15 cellular contexts compared by ENCODE assay signal in genomic region chr13:89726690-89727435, GRCh38.
DNase-seq lines count a peak whose midpoint lies in the region; ATAC-seq, FAIRE-seq and TF ChIP-seq lines count a peak whose summit lies in the region.
"Had no signal": no experiment of that assay in that cellular context is flagged by ENCODE, and none has a peak within 500 bp of the region (broad histone marks: within the 10 kb centered on the region; RNA-seq: fewer than 3 reads in every experiment).

No MANE protein-coding gene starts in this region.

- dilution Hi-C loops in IMR-90 (cut with HindIII; ENCODE audit: low sequenced_read_pairs, unreplicated experiment): no loop called here

- H4K8ac ChIP-seq in IMR-90 (ENCODE audit: low read depth in 2 of 2, low read length in 2 of 2): no peak overlapping the region

- no peak overlapping the region for H3K23ac ChIP-seq in IMR-90 (ENCODE audit: low read depth, low read length)

- H3K4me1 ChIP-seq in A549 (no peaks in the 10 kb centered on the region), IMR-90 (ENCODE audit: control insufficient read depth, insufficient read depth, low read length) (no peaks in the 10 kb centered on the region), foreskin keratinocyte (peaks cover 10% of the 10 kb centered on the region)
- H3K4me1 ChIP-seq: BE2C, SJSA1 had no signal

- H4K91ac ChIP-seq in IMR-90 (ENCODE audit: insufficient read depth, low read depth, low read length): no peak overlapping the region

- H3K9me1 ChIP-seq in IMR-90 (ENCODE audit: insufficient read depth, low read length): no peaks in the 10 kb centered on the region

- H3K27ac ChIP-seq in A549 (no peak overlapping the region), IMR-90 (ENCODE audit: insufficient read depth, low read length) (no peak overlapping the region), foreskin keratinocyte (peak overlapping the region; percentile 94)
- H3K27ac ChIP-seq: cardiac muscle cell, SJSA1 had no signal

- no peak overlapping the region for H2BK20ac ChIP-seq in IMR-90 (ENCODE audit: low read depth, low read length)

- BruUV-seq in IMR-90 (replicated peaks; lab: Mats Ljungman, UMichigan): no TSS peak

- no peaks in the 10 kb centered on the region for H3K36me3 ChIP-seq in IMR-90 (ENCODE audit: control insufficient read depth, insufficient read depth, low read length)
- H3K36me3 ChIP-seq: BE2C, cardiac muscle cell, SJSA1 had no signal

- H2BK120ac ChIP-seq in IMR-90 (ENCODE audit: low read depth, low read length): no peak overlapping the region

- H3K27me3 ChIP-seq in IMR-90 (ENCODE audit: control insufficient read depth, insufficient read depth, low read length): no peaks in the 10 kb centered on the region
- no peaks in the 10 kb centered on the region for H3K27me3 ChIP-seq in foreskin keratinocyte
- H3K27me3 ChIP-seq: BE2C, cardiac muscle cell, SJSA1 had no signal

- H3K14ac ChIP-seq in IMR-90 (replicated peaks; ENCODE audit: low read depth, low read length): no peak overlapping the region

- H3K4ac ChIP-seq in IMR-90 (ENCODE audit: low read depth, low read length): no peak overlapping the region

- H3K4me3 ChIP-seq in A549: no peak overlapping the region
- H3K4me3 ChIP-seq in IMR-90 (ENCODE audit: insufficient read depth, low read depth, low read length): no peak overlapping the region
- no peak overlapping the region for H3K4me3 ChIP-seq in astrocyte of the spinal cord (ENCODE audit: low read depth, low read length)
- H3K4me3 ChIP-seq: cardiac muscle cell, SJSA1 had no signal

- no peak overlapping the region for H2BK15ac ChIP-seq in IMR-90 (ENCODE audit: low read depth, low read length)

- no peak overlapping the region for H2AK5ac ChIP-seq in IMR-90 (ENCODE audit: low read depth, low read length)

- no peak overlapping the region for H3K56ac ChIP-seq in IMR-90 (ENCODE audit: extremely low read depth, insufficient read depth, low read length)

- no peak overlapping the region for H2AFZ ChIP-seq in IMR-90 (replicated peaks; ENCODE audit: low read length, poor library complexity)

- no peak overlapping the region for H3K18ac ChIP-seq in IMR-90 (ENCODE audit: low read depth, low read length)

- no peaks in the 10 kb centered on the region for H3K9me3 ChIP-seq in A549
- H3K9me3 ChIP-seq in IMR-90 (ENCODE audit: control insufficient read depth, insufficient read depth, low read length): no peaks in the 10 kb centered on the region
- H3K9me3 ChIP-seq: BE2C, SJSA1 had no signal

- no peaks in the 10 kb centered on the region for H4K20me1 ChIP-seq in IMR-90 (ENCODE audit: insufficient read depth, low read length)

- no peak overlapping the region for H2AK9ac ChIP-seq in IMR-90 (replicated peaks; ENCODE audit: low read depth, low read length, poor library complexity)

- in situ Hi-C loops in IMR-90 (cut with MboI; ENCODE audit: low sequenced_read_pairs) (no loop called here), astrocyte of the spinal cord (cut with HindIII; ENCODE audit: low sequenced_read_pairs) (no loop called here)

- TF ChIP-seq POLR2A in A549 (IDR thresholded peaks at IDR 0.05; ENCODE audit: low read length): no peak
- TF ChIP-seq POLR2A in IMR-90 (IDR thresholded peaks at IDR 0.05; ENCODE audit: low read depth, low read length): no peak

- no peak for TF ChIP-seq EP300 in A549 (IDR thresholded peaks at IDR 0.05)

- H3K4me2 ChIP-seq in A549 (no peak overlapping the region), IMR-90 (ENCODE audit: low read depth, low read length) (no peak overlapping the region)

- no peak overlapping the region for H2BK5ac ChIP-seq in IMR-90 (ENCODE audit: low read depth, low read length, poor library complexity, severe bottlenecking)

- TF ChIP-seq CTCF in A549 (IDR thresholded peaks at IDR 0.05) (no peak), IMR-90 (conservative IDR thresholded peaks at IDR 0.05; ENCODE audit: low read depth, low read length) (no peak), astrocyte of the spinal cord (IDR thresholded peaks at IDR 0.05; ENCODE audit: low read depth, low read length) (no peak), foreskin keratinocyte (conservative IDR thresholded peaks at IDR 0.05) (no peak)

- TF ChIP-seq RAD21 in A549 (conservative IDR thresholded peaks at IDR 0.05 in 1 of 2, IDR thresholded peaks at IDR 0.05 in 1 of 2) (no peak), IMR-90 (IDR thresholded peaks at IDR 0.05; ENCODE audit: low read length) (no peak)

- DNase-seq in A549 (ENCODE audit: low read depth in 1 of 2, low spot score in 1 of 2) (peak in 1 of 2 experiments; percentile 22), IMR-90 (peak; percentile 46), astrocyte of the spinal cord (ENCODE audit: low read depth, low spot score) (peak; percentile 88), foreskin keratinocyte (peak; percentile 90 to 93), Ammon's horn (ENCODE audit: low spot score) (no peak), T-helper 2 cell (no peak)
- DNase-seq in activated CD8-positive, alpha-beta memory T cell treated with anti-CD3 and anti-CD28 coated beads for 24 hours: no peak
- DNase-seq: activated gamma-delta T cell, BE2C, DMS79, posterior cingulate gyrus had no signal

- POLR2A ChIA-PET in A549 (lab: Yijun Ruan, JAX): no interaction called here
- POLR2A ChIA-PET in IMR-90 (lab: Charles Lee; ENCODE audit: unreplicated experiment): no interaction called here

- CTCF ChIA-PET in A549 (lab: Yijun Ruan, JAX) (no interaction called here), IMR-90 (lab: Yijun Ruan, JAX) (no interaction called here)

- no peak overlapping the region for H3K9ac ChIP-seq in IMR-90 (ENCODE audit: low read depth, low read length)

- ATAC-seq in A549 (no peak), IMR-90 (ENCODE audit: low read depth) (peak; percentile 61), foreskin keratinocyte (peak; percentile 99), GM21528 (IDR thresholded peaks at IDR 0.05; ENCODE audit: low FRiP score, unreplicated experiment) (no peak)

- intact Hi-C loops in IMR-90 (cut with micrococcal nuclease): no loop called here

- no peak for FAIRE-seq in A549 (lab: Jason Lieb, UNC)
- FAIRE-seq: TTC549 had no signal

- no peaks in the 10 kb centered on the region for H3K79me1 ChIP-seq in IMR-90 (ENCODE audit: low read depth in 1 of 2, low read length in 2 of 2)

- 2% methylated on average over 2 of the region's 2 CpGs for WGBS in A549 (ENCODE audit: missing lambda C conversion rate)
- no CpG with 5 or more reads among the region's 2 CpGs for WGBS in IMR-90 (ENCODE audit: extremely low coverage in 2 of 2, insufficient read length in 1 of 2), 2 experiments

- H4K5ac ChIP-seq in IMR-90 (ENCODE audit: low read depth, low read length): no peak overlapping the region

TF ChIP-seq in A549, 52 proteins besides CTCF, POLR2A, EP300 and RAD21:
- TF ChIP-seq FOSL2 (IDR thresholded peaks at IDR 0.05) (no peak), FOSL2 (CRISPR knock-in tag; IDR thresholded peaks at IDR 0.05) (peak; percentile 6; the same call in 1 of the 2 replicates), HDAC2 (IDR thresholded peaks at IDR 0.05) (no peak)

TF ChIP-seq in IMR-90, 13 proteins besides CTCF, POLR2A, EP300 and RAD21:
- TF ChIP-seq MXI1 (IDR thresholded peaks at IDR 0.05; ENCODE audit: borderline replicate concordance, low read depth, low read length) (no peak), MAZ (IDR thresholded peaks at IDR 0.05; ENCODE audit: borderline replicate concordance, low read depth, low read length) (no peak), NFE2L2 (IDR thresholded peaks at IDR 0.05; ENCODE audit: low read depth, low read length) (no peak)
- TF ChIP-seq, protein P1, sequence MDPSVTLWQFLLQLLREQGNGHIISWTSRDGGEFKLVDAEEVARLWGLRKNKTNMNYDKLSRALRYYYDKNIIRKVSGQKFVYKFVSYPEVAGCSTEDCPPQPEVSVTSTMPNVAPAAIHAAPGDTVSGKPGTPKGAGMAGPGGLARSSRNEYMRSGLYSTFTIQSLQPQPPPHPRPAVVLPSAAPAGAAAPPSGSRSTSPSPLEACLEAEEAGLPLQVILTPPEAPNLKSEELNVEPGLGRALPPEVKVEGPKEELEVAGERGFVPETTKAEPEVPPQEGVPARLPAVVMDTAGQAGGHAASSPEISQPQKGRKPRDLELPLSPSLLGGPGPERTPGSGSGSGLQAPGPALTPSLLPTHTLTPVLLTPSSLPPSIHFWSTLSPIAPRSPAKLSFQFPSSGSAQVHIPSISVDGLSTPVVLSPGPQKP (IDR thresholded peaks at IDR 0.05; ENCODE audit: borderline replicate concordance, low read depth, low read length): no peak

Comparison
In these comparisons a context has a peak if more than half of its experiments do, and no peak if none do; other contexts are left out.
1. ATAC-seq: peak in IMR-90 (single experiment) and foreskin keratinocyte (single experiment); none in A549 (0 of 2) and GM21528 (single experiment).
2. DNase-seq: peak in IMR-90 (single experiment), astrocyte of the spinal cord (single experiment) and foreskin keratinocyte (2 of 2); none in Ammon's horn (single experiment), T-helper 2 cell (0 of 5) and activated CD8-positive, alpha-beta memory T cell treated with anti-CD3 and anti-CD28 coated beads for 24 hours (single experiment).